ENCODE assay signal across 14 cellular contexts in genomic region chrX:129876734-129877395, GRCh38. TPM values are rescaled to one million over a fixed set of nuclear protein-coding genes. Genes with fewer than 3 reads are reported as not detected.
DNase-seq lines count a peak whose midpoint lies in the region; ATAC-seq, FAIRE-seq and TF ChIP-seq lines count a peak whose summit lies in the region.
"Had no signal": no experiment of that assay in that cellular context is flagged by ENCODE, and none has a peak within 500 bp of the region (broad histone marks: within the 10 kb centered on the region; RNA-seq: fewer than 3 reads in every experiment).

No MANE protein-coding gene starts in this region.

- no peak overlapping the region for H3K27ac Mint-ChIP-seq in activated T-helper 1 cell treated with anti-CD3 and anti-CD28 coated beads, Interleukin-12 subunit alpha, Interleukin-12 subunit beta, Interleukin-2, Interleukin-4 antibody, amounts not matched to agents 30 ng/mL and 10 ng/mL and 1 ng/mL, durations not matched to agents 14 hours and 24 hours and 36 hours

- CTCF ChIA-PET in A549 (lab: Yijun Ruan, JAX): interaction anchor here (0.9 kb wide), 1 partner anchor 270 kb away, joined by 3 read pairs; no protein-coding TSS in a partner anchor

- H3K4me3 Mint-ChIP-seq in activated T-helper 1 cell treated with anti-CD3 and anti-CD28 coated beads, Interleukin-12 subunit alpha, Interleukin-12 subunit beta, Interleukin-2, Interleukin-4 antibody, amounts not matched to agents 30 ng/mL and 10 ng/mL and 1 ng/mL, durations not matched to agents 14 hours and 24 hours and 36 hours: no peak overlapping the region

- peak in 1 of 2 experiments; percentile 86; a peak in 4 of 6 replicates for ATAC-seq in A549
- no peak for ATAC-seq in HG02798 (IDR thresholded peaks at IDR 0.05; ENCODE audit: poor library complexity, unreplicated experiment)
- ATAC-seq: sciatic nerve had no signal

- TF ChIP-seq CTCF in A549 (IDR thresholded peaks at IDR 0.05): no peak

- H3K27me3 Mint-ChIP-seq in activated T-helper 1 cell treated with anti-CD3 and anti-CD28 coated beads, Interleukin-12 subunit alpha, Interleukin-12 subunit beta, Interleukin-2, Interleukin-4 antibody, amounts not matched to agents 30 ng/mL and 10 ng/mL and 1 ng/mL, durations not matched to agents 14 hours and 24 hours and 36 hours (ENCODE audit: insufficient read depth): no peaks in the 10 kb centered on the region

- no peaks in the 10 kb centered on the region for H3K9me3 ChIP-seq in A549
- H3K9me3 ChIP-seq: BLaER1 had no signal

- TF ChIP-seq POLR2A in A549 (IDR thresholded peaks at IDR 0.05; ENCODE audit: low read length): no peak

- no peaks in the 10 kb centered on the region for H3K36me3 Mint-ChIP-seq in activated T-helper 1 cell treated with anti-CD3 and anti-CD28 coated beads, Interleukin-12 subunit alpha, Interleukin-12 subunit beta, Interleukin-2, Interleukin-4 antibody, amounts not matched to agents 30 ng/mL and 10 ng/mL and 1 ng/mL, durations not matched to agents 14 hours and 24 hours and 36 hours (ENCODE audit: low read depth)

- no peaks in the 10 kb centered on the region for H3K9me3 Mint-ChIP-seq in activated T-helper 1 cell treated with anti-CD3 and anti-CD28 coated beads, Interleukin-12 subunit alpha, Interleukin-12 subunit beta, Interleukin-2, Interleukin-4 antibody, amounts not matched to agents 30 ng/mL and 10 ng/mL and 1 ng/mL, durations not matched to agents 14 hours and 24 hours and 36 hours

- no peak for FAIRE-seq in A549 (lab: Jason Lieb, UNC)
- FAIRE-seq: islet of Langerhans had no signal

- peak overlapping the region; percentile 55 for H3K4me2 ChIP-seq in A549
- H3K4me2 ChIP-seq: BLaER1 had no signal

- TF ChIP-seq RAD21 in A549 (conservative IDR thresholded peaks at IDR 0.05 in 1 of 2, IDR thresholded peaks at IDR 0.05 in 1 of 2): no peak

- WGBS in A549 (ENCODE audit: missing lambda C conversion rate): 26% methylated on average over 4 of the region's 5 CpGs

- peak; percentile 15 to 42 for DNase-seq in A549 (ENCODE audit: low read depth in 1 of 2, low spot score in 1 of 2)
- peak; percentile 31 for DNase-seq in HCEC 1CT
- DNase-seq in NCI-H82 (lab: John Stamatoyannopoulos, UW): peak; percentile 93
- DNase-seq in fibroblast of peridontal ligament (ENCODE audit: extremely low read depth): peak; percentile 33
- DNase-seq in activated T-helper 1 cell treated with anti-CD3 and anti-CD28 coated beads, Interleukin-12 subunit alpha, Interleukin-12 subunit beta, Interleukin-2, Interleukin-4 antibody, amounts not matched to agents 30 ng/mL and 10 ng/mL and 1 ng/mL, durations not matched to agents 14 hours and 24 hours and 36 hours (ENCODE audit: low spot score): no peak
- no peak for DNase-seq in activated CD8-positive, alpha-beta memory T cell treated with anti-CD3 and anti-CD28 coated beads for 24 hours
- no peak for DNase-seq in NCI-H1436 (lab: John Stamatoyannopoulos, UW)
- DNase-seq: activated CD4-positive, alpha-beta T cell treated with anti-CD3 and anti-CD28 coated beads for 1 hour; NCI-H1930 had no signal

- no peak for TF ChIP-seq EP300 in A549 (IDR thresholded peaks at IDR 0.05)

- intact Hi-C loops in activated T-helper 1 cell treated with anti-CD3 and anti-CD28 coated beads, Interleukin-12 subunit alpha, Interleukin-12 subunit beta, Interleukin-2, Interleukin-4 antibody, amounts not matched to agents 30 ng/mL and 10 ng/mL and 1 ng/mL, durations not matched to agents 14 hours and 24 hours and 36 hours (cut with micrococcal nuclease): no loop called here

- peaks cover 15% of the 10 kb centered on the region for H3K4me1 ChIP-seq in A549
- H3K4me1 ChIP-seq: BLaER1 had no signal

- H3K27ac ChIP-seq in A549: peak overlapping the region; percentile 22 to 30; a peak in 4 of 6 replicates
- H3K27ac ChIP-seq: BLaER1, cardiac muscle cell had no signal

- no peaks in the 10 kb centered on the region for H3K4me1 Mint-ChIP-seq in activated T-helper 1 cell treated with anti-CD3 and anti-CD28 coated beads, Interleukin-12 subunit alpha, Interleukin-12 subunit beta, Interleukin-2, Interleukin-4 antibody, amounts not matched to agents 30 ng/mL and 10 ng/mL and 1 ng/mL, durations not matched to agents 14 hours and 24 hours and 36 hours (ENCODE audit: low read depth)

- H3K4me3 ChIP-seq in A549: no peak overlapping the region
- H3K4me3 ChIP-seq: BLaER1, cardiac muscle cell had no signal

- POLR2A ChIA-PET in A549 (lab: Yijun Ruan, JAX): no interaction called here

TF ChIP-seq in A549, 52 proteins besides CTCF, POLR2A, EP300 and RAD21:
- no peak for TF ChIP-seq RARB (CRISPR knock-in tag; IDR thresholded peaks at IDR 0.05)
- no peak for TF ChIP-seq FOSL2 (IDR thresholded peaks at IDR 0.05)
- 0 out of 2 replicates have a peak, but pooled peaks have one; percentile 26 for TF ChIP-seq FOSL2 (CRISPR knock-in tag; IDR thresholded peaks at IDR 0.05)
- no peak for TF ChIP-seq TP53 (CRISPR knock-in tag; IDR thresholded peaks at IDR 0.05)
TF ChIP-seq in A549: peak in this region for 1.

RNA-seq across cellular contexts. Expression of gene UTP14A, which starts 29.1 kb away (rescaled TPM):
- polyA plus RNA-seq in A549 (2011; rRNA removed): 36.5 and 47.3 TPM in 2 replicates
- 14.4 and 16.5 TPM in 2 replicates for polyA plus RNA-seq in A549 (2012; cell fraction: cytosol; rRNA removed)
- 9.4 and 14.7 TPM in 2 replicates for polyA plus RNA-seq in A549 (2012; cell fraction: nucleus; rRNA removed)
- 35.6 to 39.9 TPM (median 38.7 TPM) in 3 replicates for polyA plus RNA-seq in A549 (2017; fragmentation: RNase III; extraction: RNeasy Plus Mini Kit Qiagen cat#74134 plus additional on column Dnase treatment)
- polyA minus RNA-seq in A549 (2011; rRNA and poly(A)+ RNA removed): 15.4 and 20.6 TPM in 2 replicates
- 59.3 and 62.4 TPM in 2 replicates for total RNA-seq in activated T-helper 1 cell treated with anti-CD3 and anti-CD28 coated beads, Interleukin-12 subunit alpha, Interleukin-12 subunit beta, Interleukin-2, Interleukin-4 antibody, amounts not matched to agents 30 ng/mL and 10 ng/mL and 1 ng/mL, durations not matched to agents 14 hours and 24 hours and 36 hours

RNA-seq across cellular contexts. Expression of gene ZDHHC9, which starts 33.2 kb away (rescaled TPM):
- polyA plus RNA-seq in A549 (2011; rRNA removed) (44.8 and 50.6 TPM in 2 replicates), A549 (2017; fragmentation: RNase III; extraction: RNeasy Plus Mini Kit Qiagen cat#74134 plus additional on column Dnase treatment) (18.8 to 20.4 TPM (median 20.2 TPM) in 3 replicates)
- 13.2 and 16.7 TPM in 2 replicates for polyA plus RNA-seq in A549 (2012; cell fraction: cytosol; rRNA removed)
- polyA plus RNA-seq in A549 (2012; cell fraction: nucleus; rRNA removed): 12.6 and 18.2 TPM in 2 replicates
- polyA minus RNA-seq in A549 (2011; rRNA and poly(A)+ RNA removed): 41.2 and 52.5 TPM in 2 replicates
- total RNA-seq in activated T-helper 1 cell treated with anti-CD3 and anti-CD28 coated beads, Interleukin-12 subunit alpha, Interleukin-12 subunit beta, Interleukin-2, Interleukin-4 antibody, amounts not matched to agents 30 ng/mL and 10 ng/mL and 1 ng/mL, durations not matched to agents 14 hours and 24 hours and 36 hours: 13.6 and 14.2 TPM in 2 replicates

Comparison
In these comparisons a context has a peak if more than half of its experiments do, and no peak if none do; other contexts are left out.
1. DNase-seq: peak in A549 (2 of 2), HCEC 1CT (single experiment), NCI-H82 (single experiment) and fibroblast of peridontal ligament (single experiment); none in activated T-helper 1 cell treated with anti-CD3 and anti-CD28 coated beads, Interleukin-12 subunit alpha, Interleukin-12 subunit beta, Interleukin-2, Interleukin-4 antibody, amounts not matched to agents 30 ng/mL and 10 ng/mL and 1 ng/mL, durations not matched to agents 14 hours and 24 hours and 36 hours (single experiment), activated CD8-positive, alpha-beta memory T cell treated with anti-CD3 and anti-CD28 coated beads for 24 hours (single experiment) and NCI-H1436 (single experiment).